Comparison of ENCODE assay signal across 28 cellular contexts in genomic region chr19:44149776-44150175, GRCh38.
"Had no signal": no experiment of that assay in that cellular context is flagged by ENCODE, and none has a peak within 500 bp of the region (broad histone marks: within the 10 kb centered on the region; RNA-seq: fewer than 3 reads in every experiment).

No MANE protein-coding gene starts in this region.

- FAIRE-seq: islet of Langerhans, kidney had no signal

- H3K9me3 ChIP-seq: testis, thyroid gland had no signal

- H3K27me3 ChIP-seq: neural progenitor cell, neutrophil, stomach, testis, thyroid gland, transverse colon, upper lobe of left lung, vagina had no signal

- ATAC-seq: natural killer cell; psoas muscle; sciatic nerve; stimulated activated naive B cell treated with anti-CD40 and anti-IgM and Interleukin-4, amounts not matched to agents 10 μg/mL and 1 μg/mL and 100 μg/mL, for 72 hours; stimulated activated naive CD8-positive, alpha-beta T cell treated with anti-CD3 and anti-CD28 coated beads, Interleukin-15, Interleukin-2, amounts not matched to agents 100 U/mL and 50 U/mL, for 24 hours had no signal

- H3K4me2 ChIP-seq: neural progenitor cell had no signal

- H3K79me2 ChIP-seq: parathyroid adenoma had no signal

- H3K4me3 ChIP-seq: lung, neural progenitor cell, psoas muscle, skin epidermis, stomach, testis, thyroid gland, transverse colon, upper lobe of left lung, vagina had no signal

- H3K9ac ChIP-seq: neural progenitor cell, parathyroid adenoma had no signal

- H3K4me1 ChIP-seq: neural progenitor cell, parathyroid adenoma, psoas muscle, stomach, testis, thyroid gland, transverse colon, upper lobe of left lung, vagina had no signal

- H2AFZ ChIP-seq: neural progenitor cell, parathyroid adenoma had no signal

- DNase-seq: hypothalamus; immature natural killer cell; kidney; mesendoderm; naive B cell; natural killer cell; nephron progenitor cell; occipital lobe; psoas muscle; stimulated activated CD4-positive, alpha-beta T cell treated with anti-CD3 and anti-CD28 coated beads, Interleukin-12 subunit alpha, Interleukin-12 subunit beta, amount 100 ng/mL, for 4 hours; stimulated activated CD4-positive, alpha-beta T cell treated with anti-CD3 and anti-CD28 coated beads, Interleukin-15, amount 100 ng/mL, for 24 hours; stimulated activated CD4-positive, alpha-beta T cell treated with anti-CD3 and anti-CD28 coated beads, Interleukin-2, amount 100 ng/mL, for 24 hours; stimulated activated CD4-positive, alpha-beta T cell treated with anti-CD3 and anti-CD28 coated beads, Interleukin-4, amount 100 ng/mL, for 1 hour; stimulated activated naive B cell treated with anti-CD40 and anti-IgM and Interleukin-4, amounts not matched to agents 10 μg/mL and 1 μg/mL and 100 μg/mL, for 72 hours; stimulated activated naive CD8-positive, alpha-beta T cell treated with anti-CD3 and anti-CD28 coated beads, Interleukin-15, Interleukin-2, amounts not matched to agents 100 U/mL and 50 U/mL, for 24 hours; stomach; testis; thyroid gland; transverse colon; upper lobe of left lung had no signal

- H3K27ac ChIP-seq: neural progenitor cell, neutrophil, parathyroid adenoma, psoas muscle, skin epidermis, stomach, testis, thyroid gland, transverse colon, upper lobe of left lung, vagina had no signal
